ENCODE assay signal across 26 cellular contexts in the genomic region with DNA sequence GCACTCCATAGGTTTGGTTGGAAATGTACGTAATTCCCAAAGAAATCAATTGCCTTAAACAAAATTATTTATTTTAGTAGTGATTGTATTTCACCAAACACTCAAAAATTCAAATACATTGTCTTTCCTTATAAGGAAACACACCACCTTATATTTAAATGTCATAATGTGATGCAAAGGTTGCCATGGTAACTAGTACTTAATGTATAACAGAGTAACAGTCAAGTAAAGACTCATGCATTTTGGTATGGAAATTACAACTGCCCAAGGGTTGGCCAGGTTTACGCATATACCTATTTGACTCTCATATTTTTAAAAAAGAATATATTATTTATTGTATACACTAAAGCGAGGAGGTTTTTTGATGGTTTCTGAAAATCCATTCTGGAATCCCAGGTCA.
"Had no signal": no experiment of that assay in that cellular context is flagged by ENCODE, and none has a peak within 500 bp of the region (broad histone marks: within the 10 kb centered on the region; RNA-seq: fewer than 3 reads in every experiment).

No MANE protein-coding gene starts in this region.

- H3K4me1 ChIP-seq: pancreas, prostate gland, testis, thyroid gland, transverse colon had no signal

- ATAC-seq: natural killer cell treated with Interleukin-12 subunit alpha and Interleukin-12 subunit beta and Interleukin-15 and Interleukin-18, amount 100 ng/mL, for 72 hours; pancreas; right cardiac atrium; sciatic nerve; stimulated activated naive B cell treated with anti-CD40 and anti-IgM and Interleukin-4, amounts not matched to agents 10 μg/mL and 1 μg/mL and 100 μg/mL, for 72 hours; stimulated activated naive CD8-positive, alpha-beta T cell treated with anti-CD3 and anti-CD28 coated beads, Interleukin-15, Interleukin-2, amounts not matched to agents 100 U/mL and 50 U/mL, for 24 hours had no signal

- H3K27ac ChIP-seq: left ventricle myocardium inferior, pancreas, prostate gland, skin epidermis, stomach, testis, thyroid gland, transverse colon, upper lobe of left lung, vagina had no signal

- H3K4me3 ChIP-seq: left ventricle myocardium inferior, lung, pancreas, prostate gland, skin epidermis, stomach, testis, thyroid gland, transverse colon, upper lobe of left lung, vagina had no signal

- H3K9me3 ChIP-seq: left ventricle myocardium inferior, pancreas, prostate gland, stomach, testis, thyroid gland, transverse colon, upper lobe of left lung, vagina had no signal

- H3K36me3 ChIP-seq: left ventricle myocardium inferior, pancreas, prostate gland, stomach, thyroid gland, transverse colon, upper lobe of left lung, vagina had no signal

- DNase-seq: islet precursor cell; left ventricle myocardium inferior; mesendoderm; naive B cell; nucleus accumbens; pancreas; posterior cingulate gyrus; retina; right cardiac atrium; stimulated activated CD4-positive, alpha-beta T cell treated with anti-CD3 and anti-CD28 coated beads, Interleukin-12 subunit alpha, Interleukin-12 subunit beta, amount 100 ng/mL, for 4 hours; stimulated activated CD4-positive, alpha-beta T cell treated with anti-CD3 and anti-CD28 coated beads, Interleukin-15, amount 100 ng/mL, for 24 hours; stimulated activated CD4-positive, alpha-beta T cell treated with anti-CD3 and anti-CD28 coated beads, Interleukin-2, amount 100 ng/mL, for 24 hours; stimulated activated CD4-positive, alpha-beta T cell treated with anti-CD3 and anti-CD28 coated beads, Interleukin-4, amount 100 ng/mL, for 1 hour; stimulated activated naive B cell treated with anti-CD40 and anti-IgM and Interleukin-4, amounts not matched to agents 10 μg/mL and 1 μg/mL and 100 μg/mL, for 72 hours; stimulated activated naive CD8-positive, alpha-beta T cell treated with anti-CD3 and anti-CD28 coated beads, Interleukin-15, Interleukin-2, amounts not matched to agents 100 U/mL and 50 U/mL, for 24 hours; stomach; testis; thyroid gland; transverse colon; upper lobe of left lung had no signal

- H3K27me3 ChIP-seq: pancreas, stomach, testis, thyroid gland, transverse colon, upper lobe of left lung, vagina had no signal
